In the genomic region with DNA sequence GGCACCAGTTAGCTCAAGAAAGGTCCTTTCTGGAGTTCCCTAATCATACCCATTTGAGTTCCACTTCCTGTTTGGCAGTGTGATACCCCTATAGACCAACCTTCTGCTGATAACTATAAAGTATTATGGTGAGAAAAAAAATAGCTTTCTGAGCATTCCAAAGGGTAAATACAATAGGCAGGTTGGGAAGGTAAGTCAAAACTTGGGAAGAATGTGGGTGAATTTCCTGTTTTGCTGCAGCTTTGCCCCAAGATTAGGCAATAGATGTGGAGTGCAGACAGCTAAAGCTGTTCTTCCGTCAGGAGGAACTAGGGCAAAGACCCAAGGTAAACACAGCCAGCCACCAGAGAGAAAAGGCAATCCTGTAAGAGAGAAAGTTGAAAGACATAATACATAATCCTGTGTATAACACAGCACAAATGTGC, we compare ENCODE assay signal across 10 cellular contexts. TPM values are rescaled to one million over a fixed set of nuclear protein-coding genes. Genes with fewer than 3 reads are reported as not detected.
DNase-seq lines count a peak whose midpoint lies in the region; ATAC-seq and TF ChIP-seq lines count a peak whose summit lies in the region.
"Had no signal": no experiment of that assay in that cellular context is flagged by ENCODE, and none has a peak within 500 bp of the region (broad histone marks: within the 10 kb centered on the region; RNA-seq: fewer than 3 reads in every experiment).

No MANE protein-coding gene starts in this region.

- POLR2A ChIA-PET in CD4-positive, alpha-beta T cell (lab: Charles Lee) = no interaction called here

- no peak for TF ChIP-seq CTCF in CD4-positive, alpha-beta T cell (IDR thresholded peaks at IDR 0.05)

- DNase-seq in DMS153 treated with DMSO at 0.1 percent for 48 hours (lab: John Stamatoyannopoulos, UW; ENCODE audit: unreplicated experiment) (peak; percentile 85), NCI-H2196 treated with DMSO at 0.1 percent for 48 hours (lab: John Stamatoyannopoulos, UW; ENCODE audit: unreplicated experiment) (peak; percentile 63), dermis blood vessel endothelial cell (peak; percentile 81), myocyte (ENCODE audit: low read depth) (peak; percentile 39), NCI-H748 (lab: John Stamatoyannopoulos, UW; ENCODE audit: unreplicated experiment) (no peak), NCI-H1436 treated with DMSO at 0.1 percent for 48 hours (lab: John Stamatoyannopoulos, UW) (no peak)
- DNase-seq in CD4-positive, alpha-beta T cell = no peak
- DNase-seq: uterus had no signal

- H3K27me3 ChIP-seq in CD4-positive, alpha-beta T cell (ENCODE audit: control insufficient read depth, insufficient read depth, low read length) = no peaks in the 10 kb centered on the region
- H3K27me3 ChIP-seq: uterus had no signal

- no peak overlapping the region for H3K4me3 Mint-ChIP-seq in stimulated activated memory B cell treated with anti-CD40 and anti-IgM and Interleukin-4, amounts not matched to agents 10 μg/mL and 1 μg/mL and 100 μg/mL, for 72 hours
- H3K4me3 Mint-ChIP-seq in CD4-positive, alpha-beta T cell = no peak overlapping the region

- H3K9me3 ChIP-seq in CD4-positive, alpha-beta T cell (ENCODE audit: control insufficient read depth, low read length) = peaks cover 16% of the 10 kb centered on the region

- ATAC-seq in stimulated activated memory B cell treated with anti-CD40 and anti-IgM and Interleukin-4, amounts not matched to agents 10 μg/mL and 1 μg/mL and 100 μg/mL, for 72 hours = no peak
- ATAC-seq in CD4-positive, alpha-beta T cell (ENCODE audit: poor library complexity) = no peak

- peaks cover 36% of the 10 kb centered on the region for H3K4me1 Mint-ChIP-seq in stimulated activated memory B cell treated with anti-CD40 and anti-IgM and Interleukin-4, amounts not matched to agents 10 μg/mL and 1 μg/mL and 100 μg/mL, for 72 hours
- peaks cover 24% of the 10 kb centered on the region for H3K4me1 Mint-ChIP-seq in CD4-positive, alpha-beta T cell (ENCODE audit: low read depth)

- H3K27ac Mint-ChIP-seq in stimulated activated memory B cell treated with anti-CD40 and anti-IgM and Interleukin-4, amounts not matched to agents 10 μg/mL and 1 μg/mL and 100 μg/mL, for 72 hours = no peak overlapping the region
- no peak overlapping the region for H3K27ac Mint-ChIP-seq in CD4-positive, alpha-beta T cell

- no peak overlapping the region for H3K27ac ChIP-seq in CD4-positive, alpha-beta T cell (ENCODE audit: low read depth, low read length)
- H3K27ac ChIP-seq: SK-N-MC, uterus had no signal

- peaks cover 3% of the 10 kb centered on the region for H3K9me3 Mint-ChIP-seq in stimulated activated memory B cell treated with anti-CD40 and anti-IgM and Interleukin-4, amounts not matched to agents 10 μg/mL and 1 μg/mL and 100 μg/mL, for 72 hours
- peaks cover 9% of the 10 kb centered on the region for H3K9me3 Mint-ChIP-seq in CD4-positive, alpha-beta T cell

- H3K27me3 Mint-ChIP-seq in stimulated activated memory B cell treated with anti-CD40 and anti-IgM and Interleukin-4, amounts not matched to agents 10 μg/mL and 1 μg/mL and 100 μg/mL, for 72 hours = no peaks in the 10 kb centered on the region
- H3K27me3 Mint-ChIP-seq in CD4-positive, alpha-beta T cell = no peaks in the 10 kb centered on the region

- H3K36me3 Mint-ChIP-seq in stimulated activated memory B cell treated with anti-CD40 and anti-IgM and Interleukin-4, amounts not matched to agents 10 μg/mL and 1 μg/mL and 100 μg/mL, for 72 hours = peaks cover 75% of the 10 kb centered on the region
- H3K36me3 Mint-ChIP-seq in CD4-positive, alpha-beta T cell (ENCODE audit: low read depth) = peaks cover 90% of the 10 kb centered on the region

- intact Hi-C loops in CD4-positive, alpha-beta T cell (cut with DNase I, micrococcal nuclease) = no loop called here

- CTCF ChIA-PET in CD4-positive, alpha-beta T cell (lab: Charles Lee) = interaction anchor here (1.2 to 1.6 kb wide), 3 partner anchors 11 to 49 kb away, joined by 3 to 8 read pairs (median 5); no protein-coding TSS in a partner anchor

RNA-seq across cellular contexts. Expression of a gene that starts 49.9 kb away (rescaled TPM):
- total RNA-seq in dermis blood vessel endothelial cell = not detected in 2 replicates
- not detected in 2 replicates for total RNA-seq in myocyte
- not detected for polyA plus RNA-seq in myocyte (2012)
- not detected for total RNA-seq in CD4-positive, alpha-beta T cell
- total RNA-seq: uterus had no signal

Comparison
In these comparisons a context has a peak if more than half of its experiments do, and no peak if none do; other contexts are left out.
1. DNase-seq: peak in DMS153 treated with DMSO at 0.1 percent for 48 hours (single experiment), NCI-H2196 treated with DMSO at 0.1 percent for 48 hours (single experiment), dermis blood vessel endothelial cell (single experiment) and myocyte (single experiment); none in NCI-H748 (single experiment), NCI-H1436 treated with DMSO at 0.1 percent for 48 hours (single experiment) and CD4-positive, alpha-beta T cell (0 of 10).